Comparison of ENCODE assay signal across 1 cellular context in the genomic region with DNA sequence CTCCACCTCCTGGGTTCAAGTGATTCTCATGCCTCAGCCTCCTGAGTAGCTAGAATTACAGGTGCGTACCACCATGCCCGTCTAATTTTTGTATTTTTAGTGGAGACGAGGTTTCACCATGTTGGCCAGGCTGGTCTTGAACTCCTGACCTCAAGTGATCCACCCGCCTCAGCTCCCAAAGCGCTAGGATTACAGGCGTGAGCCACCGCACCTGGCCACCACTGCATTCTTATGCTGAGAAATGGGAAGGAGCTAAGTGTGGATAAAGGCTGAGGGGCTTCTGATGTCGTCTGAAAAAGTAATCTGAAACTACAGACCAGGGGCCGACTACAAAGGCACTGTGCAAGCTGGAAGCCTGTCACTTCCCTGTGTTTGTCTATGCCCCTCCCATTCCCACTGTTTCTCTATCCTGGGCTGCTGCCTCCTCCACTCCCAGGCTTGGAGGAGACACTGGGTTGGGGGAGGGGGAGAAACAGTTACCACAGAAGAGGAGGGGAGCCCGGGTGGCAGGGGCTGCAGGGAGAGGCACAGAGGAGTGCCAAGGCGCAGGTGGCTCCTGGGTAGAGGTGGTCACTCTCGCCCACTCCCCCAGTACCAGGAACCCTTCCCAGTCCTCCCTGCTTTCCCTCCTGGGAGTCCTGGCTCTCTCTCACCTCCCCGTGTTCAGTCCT.
TF ChIP-seq lines count a peak whose summit lies in the region.

No MANE protein-coding gene starts in this region.

TF ChIP-seq in GM23338, 12 proteins besides CTCF, POLR2A, EP300 and RAD21 (continued from another document):
- TF ChIP-seq, protein P1, sequence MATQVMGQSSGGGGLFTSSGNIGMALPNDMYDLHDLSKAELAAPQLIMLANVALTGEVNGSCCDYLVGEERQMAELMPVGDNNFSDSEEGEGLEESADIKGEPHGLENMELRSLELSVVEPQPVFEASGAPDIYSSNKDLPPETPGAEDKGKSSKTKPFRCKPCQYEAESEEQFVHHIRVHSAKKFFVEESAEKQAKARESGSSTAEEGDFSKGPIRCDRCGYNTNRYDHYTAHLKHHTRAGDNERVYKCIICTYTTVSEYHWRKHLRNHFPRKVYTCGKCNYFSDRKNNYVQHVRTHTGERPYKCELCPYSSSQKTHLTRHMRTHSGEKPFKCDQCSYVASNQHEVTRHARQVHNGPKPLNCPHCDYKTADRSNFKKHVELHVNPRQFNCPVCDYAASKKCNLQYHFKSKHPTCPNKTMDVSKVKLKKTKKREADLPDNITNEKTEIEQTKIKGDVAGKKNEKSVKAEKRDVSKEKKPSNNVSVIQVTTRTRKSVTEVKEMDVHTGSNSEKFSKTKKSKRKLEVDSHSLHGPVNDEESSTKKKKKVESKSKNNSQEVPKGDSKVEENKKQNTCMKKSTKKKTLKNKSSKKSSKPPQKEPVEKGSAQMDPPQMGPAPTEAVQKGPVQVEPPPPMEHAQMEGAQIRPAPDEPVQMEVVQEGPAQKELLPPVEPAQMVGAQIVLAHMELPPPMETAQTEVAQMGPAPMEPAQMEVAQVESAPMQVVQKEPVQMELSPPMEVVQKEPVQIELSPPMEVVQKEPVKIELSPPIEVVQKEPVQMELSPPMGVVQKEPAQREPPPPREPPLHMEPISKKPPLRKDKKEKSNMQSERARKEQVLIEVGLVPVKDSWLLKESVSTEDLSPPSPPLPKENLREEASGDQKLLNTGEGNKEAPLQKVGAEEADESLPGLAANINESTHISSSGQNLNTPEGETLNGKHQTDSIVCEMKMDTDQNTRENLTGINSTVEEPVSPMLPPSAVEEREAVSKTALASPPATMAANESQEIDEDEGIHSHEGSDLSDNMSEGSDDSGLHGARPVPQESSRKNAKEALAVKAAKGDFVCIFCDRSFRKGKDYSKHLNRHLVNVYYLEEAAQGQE (IDR thresholded peaks at IDR 0.05; ENCODE audit: unreplicated experiment): no peak
